In genomic region chr9:100641166-100641565, GRCh38 we compare ENCODE assay signal across 28 cellular contexts.
"Had no signal": no experiment of that assay in that cellular context is flagged by ENCODE, and none has a peak within 500 bp of the region (broad histone marks: within the 10 kb centered on the region; RNA-seq: fewer than 3 reads in every experiment).

No MANE protein-coding gene starts in this region.

- H3K36me3 Mint-ChIP-seq: stimulated activated memory B cell treated with anti-CD40 and anti-IgM and Interleukin-4, amounts not matched to agents 10 μg/mL and 1 μg/mL and 100 μg/mL, for 72 hours; type B pancreatic cell had no signal

- ATAC-seq: left colon; left lung; lower lobe of right lung; mucosa of descending colon; naive thymus-derived CD4-positive, alpha-beta T cell; natural killer cell treated with Interleukin-12 subunit alpha and Interleukin-12 subunit beta and Interleukin-15 and Interleukin-18, amount 100 ng/mL, for 72 hours; right lobe of liver; stimulated activated memory B cell treated with anti-CD40 and anti-IgM and Interleukin-4, amounts not matched to agents 10 μg/mL and 1 μg/mL and 100 μg/mL, for 72 hours; stimulated activated naive CD8-positive, alpha-beta T cell treated with anti-CD3 and anti-CD28 coated beads, Interleukin-15, amount 100 ng/mL, for 72 hours had no signal

- H3K27me3 Mint-ChIP-seq: progenitor cell of endocrine pancreas had no signal

- H3K4me1 Mint-ChIP-seq: immature natural killer cell; naive thymus-derived CD4-positive, alpha-beta T cell; stimulated activated memory B cell treated with anti-CD40 and anti-IgM and Interleukin-4, amounts not matched to agents 10 μg/mL and 1 μg/mL and 100 μg/mL, for 72 hours; stimulated activated naive CD8-positive, alpha-beta T cell treated with anti-CD3 and anti-CD28 coated beads, Interleukin-15, amount 100 ng/mL, for 72 hours had no signal

- H3K27ac ChIP-seq: left lung, lower lobe of right lung, ovary, right atrium auricular region, right lobe of liver, tibial nerve, uterus had no signal

- H3K4me2 ChIP-seq: smooth muscle cell had no signal

- H3K27ac Mint-ChIP-seq: immature natural killer cell; naive thymus-derived CD4-positive, alpha-beta T cell; natural killer cell treated with Interleukin-12 subunit alpha and Interleukin-12 subunit beta and Interleukin-15 and Interleukin-18, amount 100 ng/mL, for 72 hours; progenitor cell of endocrine pancreas; stimulated activated memory B cell treated with anti-CD40 and anti-IgM and Interleukin-4, amounts not matched to agents 10 μg/mL and 1 μg/mL and 100 μg/mL, for 72 hours; type B pancreatic cell had no signal

- H3K27me3 ChIP-seq: ovary, right atrium auricular region, right lobe of liver, tibial nerve, uterus had no signal

- H3K4me3 ChIP-seq: left lung, lower lobe of right lung, mucosa of descending colon, ovary, right atrium auricular region, right lobe of liver, smooth muscle cell, tibial nerve, uterus had no signal

- H3K9me3 ChIP-seq: mucosa of descending colon, ovary, right lobe of liver, tibial nerve, uterus had no signal

- H3K4me1 ChIP-seq: left lung, lower lobe of right lung, right atrium auricular region, right lobe of liver, tibial nerve, uterus had no signal

- H3K4me3 Mint-ChIP-seq: immature natural killer cell; naive thymus-derived CD4-positive, alpha-beta T cell; natural killer cell treated with Interleukin-12 subunit alpha and Interleukin-12 subunit beta and Interleukin-15 and Interleukin-18, amount 100 ng/mL, for 72 hours; stimulated activated memory B cell treated with anti-CD40 and anti-IgM and Interleukin-4, amounts not matched to agents 10 μg/mL and 1 μg/mL and 100 μg/mL, for 72 hours; stimulated activated naive CD8-positive, alpha-beta T cell treated with anti-CD3 and anti-CD28 coated beads, Interleukin-15, amount 100 ng/mL, for 72 hours; type B pancreatic cell had no signal

- H3K36me3 ChIP-seq: left lung, lower lobe of right lung, ovary, right atrium auricular region, right lobe of liver, tibial nerve, uterus had no signal

- DNase-seq: hippocampal formation; immature natural killer cell; kidney; left colon; left lung; lower lobe of right lung; mammary epithelial cell; mesenchymal stem cell; midbrain; mucosa of descending colon; naive thymus-derived CD4-positive, alpha-beta T cell; ovary; right lobe of liver; stimulated activated CD4-positive, alpha-beta T cell treated with anti-CD3 and anti-CD28 coated beads, Interleukin-1b, Interleukin-23, amount 100 ng/mL, for 48 hours; stimulated activated CD4-positive, alpha-beta T cell treated with anti-CD3 and anti-CD28 coated beads, Interleukin-2, amount 100 ng/mL, for 48 hours; stimulated activated CD4-positive, alpha-beta T cell treated with anti-CD3 and anti-CD28 coated beads, Interleukin-4, amount 100 ng/mL, for 4 hours; stimulated activated CD8-positive, alpha-beta memory T cell treated with anti-CD3 and anti-CD28 coated beads, Interleukin-4, amount 100 ng/mL, for 48 hours; stimulated activated naive CD4-positive, alpha-beta T cell treated with Interleukin-2 at 50 U/mL for 16 hours; stimulated activated naive CD8-positive, alpha-beta T cell treated with anti-CD3 and anti-CD28 coated beads, Interleukin-15, amount 100 ng/mL, for 72 hours; substantia nigra; uterus had no signal
